ENCODE assay signal across 22 cellular contexts in the genomic region with DNA sequence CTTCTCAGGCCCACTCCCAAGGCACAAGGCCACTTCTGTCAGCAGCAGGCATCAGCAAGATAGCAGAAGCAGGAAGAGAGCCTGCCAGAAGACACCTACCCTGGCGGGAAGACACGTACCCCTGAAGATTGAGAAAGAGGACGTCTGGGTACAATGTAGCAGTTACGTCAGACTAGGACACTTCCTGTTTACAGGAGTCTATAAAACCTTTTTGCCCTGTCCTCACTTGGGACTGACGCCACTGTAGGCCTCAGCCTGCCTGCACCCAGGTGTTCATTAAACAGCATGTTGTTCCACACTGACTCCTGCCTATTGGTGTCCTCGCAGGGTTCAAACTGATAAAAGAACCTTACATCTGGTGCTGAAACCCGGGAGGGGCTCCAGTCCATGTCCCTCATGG. TPM values are rescaled to one million over a fixed set of nuclear protein-coding genes. Genes with fewer than 3 reads are reported as not detected.
DNase-seq lines count a peak whose midpoint lies in the region; ATAC-seq, FAIRE-seq and TF ChIP-seq lines count a peak whose summit lies in the region.
"Had no signal": no experiment of that assay in that cellular context is flagged by ENCODE, and none has a peak within 500 bp of the region (broad histone marks: within the 10 kb centered on the region; RNA-seq: fewer than 3 reads in every experiment).

No MANE protein-coding gene starts in this region.

- TF ChIP-seq POLR2A in right lobe of liver (IDR thresholded peaks at IDR 0.05) (no peak), HepG2 (IDR thresholded peaks at IDR 0.05; ENCODE audit: insufficient read depth in 1 of 2, low read depth in 2 of 2, low read length in 2 of 2) (no peak), stomach (IDR thresholded peaks at IDR 0.05) (no peak)

- 21% methylated on average over 5 of the region's 7 CpGs for WGBS in right lobe of liver (ENCODE audit: insufficient coverage, low coverage, low lambda C conversion rate, missing lambda C conversion rate)
- WGBS in HepG2 (ENCODE audit: low lambda C conversion rate): 10% methylated on average over 5 of the region's 7 CpGs
- 61 to 69% (median 63%) methylated on average over 7 of the region's 7 CpGs for WGBS in stomach, 5 donors

- no peaks in the 10 kb centered on the region for H4K20me1 ChIP-seq in HepG2 (ENCODE audit: insufficient read depth, low read length)

- in situ Hi-C loops in HepG2 (cut with HindIII; ENCODE audit: extremely low pct_ligation_motif_present, low pct_unique_long_range_greater_than_20kb): no loop called here

- intact Hi-C loops in right lobe of liver (cut with DNase I): no loop called here
- intact Hi-C loops in HepG2 (cut with micrococcal nuclease; ENCODE audit: unreplicated experiment): no loop called here
- intact Hi-C loops in upper lobe of right lung (cut with DNase I): no loop called here
- intact Hi-C loops in stomach (cut with DNase I; ENCODE audit: low total_unique reads): no loop called here

- DNase-seq in right lobe of liver (no peak), HepG2 (ENCODE audit: low spot score) (no peak), SIG-M5 treated with dmso at 0.1 percent for 504 hours (lab: John Stamatoyannopoulos, UW; ENCODE audit: unreplicated experiment) (peak; percentile 56), choroid plexus epithelial cell (ENCODE audit: low read depth) (peak; percentile 26), upper lobe of right lung (no peak), GDM1 (lab: John Stamatoyannopoulos, UW) (no peak), stomach (no peak)
- DNase-seq: activated B cell treated with CpG ODN at 0.5 μM for 24 hours; activated CD8-positive, alpha-beta T cell treated with anti-CD3 and anti-CD28 coated beads for 36 hours; amniotic stem cell; CD4-positive, alpha-beta T cell; cerebellar nuclear complex; HFFc6; NCI-H1048; NCI-H526 treated with DMSO at 0.1 percent for 48 hours; Peyer's patch; uterus had no signal

- H3K27me3 ChIP-seq in right lobe of liver (no peaks in the 10 kb centered on the region), HepG2 (ENCODE audit: control insufficient read depth in 1 of 2, insufficient read depth in 2 of 2, low read length in 2 of 2) (no peaks in the 10 kb centered on the region), upper lobe of right lung (no peaks in the 10 kb centered on the region), stomach (no peaks in the 10 kb centered on the region)
- H3K27me3 ChIP-seq: Peyer's patch, right atrium auricular region, uterus had no signal

- H3K9me3 ChIP-seq in right lobe of liver (no peaks in the 10 kb centered on the region), HepG2 (ENCODE audit: low read length) (no peaks in the 10 kb centered on the region), upper lobe of right lung (no peaks in the 10 kb centered on the region), stomach (peaks cover 0 to 1% (median 0%) of the 10 kb centered on the region in 4 donors)
- H3K9me3 ChIP-seq: A549, Peyer's patch, uterus had no signal

- H2AFZ ChIP-seq in HepG2 (ENCODE audit: low read length): no peak overlapping the region

- TF ChIP-seq EP300 in HepG2 (IDR thresholded peaks at IDR 0.05; ENCODE audit: low read depth in 2 of 2, low read length in 2 of 2): no peak
- no peak for TF ChIP-seq EP300 in HepG2 (CRISPR knock-in tag; IDR thresholded peaks at IDR 0.05; ENCODE audit: borderline replicate concordance)
- TF ChIP-seq EP300 in stomach (IDR thresholded peaks at IDR 0.05): no peak

- no peak for FAIRE-seq in HepG2 (lab: Jason Lieb, UNC)
- FAIRE-seq: A549, GM18507 had no signal

- CTCF ChIA-PET in HepG2 (lab: Yijun Ruan, JAX; ENCODE audit: low intra/inter-chr PET ratio, low total read pairs): no interaction called here

- no peaks in the 10 kb centered on the region for H3K79me2 ChIP-seq in HepG2 (ENCODE audit: insufficient read depth, low read length)

- no peak overlapping the region for H3K9ac ChIP-seq in HepG2 (ENCODE audit: insufficient read depth, low read depth, low read length)

- H3K36me3 ChIP-seq in right lobe of liver (no peaks in the 10 kb centered on the region), HepG2 (replicated peaks in 1 of 2; ENCODE audit: control insufficient read depth in 1 of 2, insufficient read depth in 2 of 2, low read length in 2 of 2) (no peaks in the 10 kb centered on the region), upper lobe of right lung (no peaks in the 10 kb centered on the region), stomach (no peaks in the 10 kb centered on the region)
- H3K36me3 ChIP-seq: Peyer's patch, right atrium auricular region, uterus had no signal

- H3K27ac ChIP-seq in right lobe of liver: no peak overlapping the region
- H3K27ac ChIP-seq in HepG2 (ENCODE audit: extremely low read length, insufficient read depth, low read length): no peak overlapping the region
- no peak overlapping the region for H3K27ac ChIP-seq in upper lobe of right lung
- H3K27ac ChIP-seq in stomach: peak overlapping the region in 1 of 5 donors; percentile 51
- H3K27ac ChIP-seq: A549, Peyer's patch, right atrium auricular region, uterus had no signal

- no TSS peak for BruUV-seq in HepG2 (replicated peaks; lab: Mats Ljungman, UMichigan)

- POLR2A ChIA-PET in HepG2 (lab: Yijun Ruan, JAX): no interaction called here

- H3K4me2 ChIP-seq in HepG2 (ENCODE audit: low read depth, low read length): no peak overlapping the region
- H3K4me2 ChIP-seq: A549 had no signal

- H3K4me1 ChIP-seq in right lobe of liver (no peaks in the 10 kb centered on the region), HepG2 (ENCODE audit: insufficient read depth, low read length) (no peaks in the 10 kb centered on the region), upper lobe of right lung (no peaks in the 10 kb centered on the region), stomach (no peaks in the 10 kb centered on the region)
- H3K4me1 ChIP-seq: A549, Peyer's patch, right atrium auricular region, uterus had no signal

- TF ChIP-seq CTCF in right lobe of liver (IDR thresholded peaks at IDR 0.05) (no peak), HepG2 (CRISPR knock-in tag; IDR thresholded peaks at IDR 0.05) (no peak), choroid plexus epithelial cell (conservative IDR thresholded peaks at IDR 0.05; ENCODE audit: low read depth, low read length) (no peak), upper lobe of right lung (IDR thresholded peaks at IDR 0.05) (no peak), stomach (IDR thresholded peaks at IDR 0.05) (no peak)

- ATAC-seq in right lobe of liver (peak; percentile 13 to 51 (median 46)), HepG2 (no peak), upper lobe of right lung (peak; percentile 33), HG03280 (IDR thresholded peaks at IDR 0.05; ENCODE audit: unreplicated experiment) (no peak)
- ATAC-seq: A549; activated CD8-positive, alpha-beta T cell treated with anti-CD3 and anti-CD28 coated beads for 36 hours; T-cell had no signal

- TF ChIP-seq RAD21 in HepG2 (CRISPR knock-in tag; IDR thresholded peaks at IDR 0.05): no peak

- H3K4me3 ChIP-seq in right lobe of liver (no peak overlapping the region), HepG2 (replicated peaks in 1 of 3; ENCODE audit: insufficient read depth in 1 of 3, low read depth in 2 of 3, low read length in 3 of 3) (no peak overlapping the region), choroid plexus epithelial cell (ENCODE audit: low read depth, low read length) (no peak overlapping the region), upper lobe of right lung (no peak overlapping the region), stomach (no peak overlapping the region)
- H3K4me3 ChIP-seq: A549, Peyer's patch, right atrium auricular region, uterus had no signal

RNA-seq across cellular contexts. Expression of gene ODF2L, which starts 56.7 kb away (rescaled TPM):
- total RNA-seq in right lobe of liver: 1 to 10 TPM; 3.9 to 8.6 (median 5.7) TPM
- total RNA-seq in HepG2 (2016; rRNA removed; fragmentation: Illumina TruSeq; extraction: Trizol): 0.07 and 0.27 TPM in 2 replicates
- total RNA-seq in HepG2 (2016; cell fraction: cytosol; rRNA removed; fragmentation: Illumina TruSeq; extraction: Trizol; ENCODE audit: low read depth): not detected in 2 replicates
- 0.15 and 0.22 TPM in 2 replicates for total RNA-seq in HepG2 (2016; cell fraction: insoluble cytoplasmic fraction; rRNA removed; fragmentation: Illumina TruSeq; extraction: Trizol)
- not detected in 2 replicates for total RNA-seq in HepG2 (2016; cell fraction: membrane; rRNA removed; fragmentation: Illumina TruSeq; extraction: Trizol)
- 0.97 and 1.2 TPM in 2 replicates for total RNA-seq in HepG2 (2016; cell fraction: nucleus; rRNA removed; fragmentation: Illumina TruSeq; extraction: Trizol)
- not detected in 2 replicates for polyA plus RNA-seq in HepG2 (2011; rRNA removed)
- polyA plus RNA-seq in HepG2 (2011; cell fraction: cytosol; rRNA removed): not detected in 2 replicates
- polyA plus RNA-seq in HepG2 (2011; cell fraction: nucleus; rRNA removed): not detected in 2 replicates
- polyA plus RNA-seq in HepG2 (2012): not detected in 2 replicates
- polyA plus RNA-seq in HepG2 (2016; cell fraction: cytosol; fragmentation: Illumina TruSeq; extraction: Trizol; ENCODE audit: low read depth): not detected in 2 replicates
- polyA plus RNA-seq in HepG2 (2016; cell fraction: insoluble cytoplasmic fraction; fragmentation: Illumina TruSeq; extraction: Trizol; ENCODE audit: low read depth): 0.71 TPM in 1 of 2 replicates, not detected in the other
- not detected in 2 replicates for polyA plus RNA-seq in HepG2 (2016; cell fraction: membrane; fragmentation: Illumina TruSeq; extraction: Trizol; ENCODE audit: low read depth)
- 1.1 TPM in 1 of 2 replicates, not detected in the other for polyA plus RNA-seq in HepG2 (2016; cell fraction: nucleus; fragmentation: Illumina TruSeq; extraction: Trizol; ENCODE audit: insufficient read depth, low read depth)
- 0.02 and 5.6 TPM in 2 replicates for polyA minus RNA-seq in HepG2 (2011; rRNA and poly(A)+ RNA removed; ENCODE audit: low replicate concordance)
- not detected in 2 replicates for polyA minus RNA-seq in HepG2 (2011; cell fraction: cytosol; rRNA and poly(A)+ RNA removed)
- not detected in 2 replicates for polyA minus RNA-seq in HepG2 (2011; cell fraction: nucleus; rRNA and poly(A)+ RNA removed)
- total RNA-seq in upper lobe of right lung: 47.0 TPM
- total RNA-seq in stomach: 100 to 1,000 TPM in 2 of 5 donors, 10 to 100 TPM in 3; 38.8 to 159 (median 68.7) TPM
- 10 to 100 TPM in 1 of 3 donors, 1 to 10 TPM in 2; 6.0 to 25.7 (median 7.2) TPM for polyA plus RNA-seq in stomach

Comparison
In these comparisons a context has a peak if more than half of its experiments do, and no peak if none do; other contexts are left out.
1. ATAC-seq: peak in right lobe of liver (4 of 4) and upper lobe of right lung (single experiment); none in HepG2 (single experiment) and HG03280 (single experiment).
2. DNase-seq: peak in SIG-M5 treated with dmso at 0.1 percent for 504 hours (single experiment) and choroid plexus epithelial cell (single experiment); none in right lobe of liver (0 of 3), HepG2 (single experiment), upper lobe of right lung (single experiment), GDM1 (single experiment) and stomach (single experiment).